28 cellular contexts compared by ENCODE assay signal in the genomic region with DNA sequence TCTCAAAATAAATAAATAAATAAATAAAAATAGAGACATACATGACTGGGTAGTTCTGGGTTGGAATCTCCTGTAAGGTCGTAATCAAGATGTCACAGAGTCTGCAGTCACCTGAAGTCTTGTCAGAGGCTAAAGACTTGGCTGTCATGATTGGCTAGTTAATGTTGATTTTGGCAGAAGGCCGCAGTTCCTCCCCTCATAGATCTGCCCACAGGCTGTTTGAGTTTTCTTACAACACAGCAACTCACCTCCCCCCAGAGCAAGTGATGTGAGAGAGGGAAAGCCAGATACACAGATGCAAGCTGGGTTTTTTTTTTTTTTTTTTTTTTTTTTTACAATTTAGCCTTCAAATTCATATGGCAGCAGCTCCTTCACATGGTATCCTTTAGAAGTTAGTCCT. TPM values are rescaled to one million over a fixed set of nuclear protein-coding genes. Genes with fewer than 3 reads are reported as not detected.
"Had no signal": no experiment of that assay in that cellular context is flagged by ENCODE, and none has a peak within 500 bp of the region (broad histone marks: within the 10 kb centered on the region; RNA-seq: fewer than 3 reads in every experiment).

No MANE protein-coding gene starts in this region.

- H3K4me3 ChIP-seq: coronary artery, esophagus muscularis mucosa, lower lobe of right lung, ovary, psoas muscle, skin epidermis, spleen, tibial artery had no signal

- DNase-seq: dermis blood vessel endothelial cell; effector memory CD4-positive, alpha-beta T cell; hypothalamus; immature natural killer cell; islet precursor cell; kidney glomerular epithelial cell; left colon; left ventricle myocardium superior; lower lobe of right lung; naive thymus-derived CD8-positive, alpha-beta T cell; nephron progenitor cell; nucleus accumbens; ovary; posterior cingulate gyrus; psoas muscle; right cardiac atrium; spleen; stimulated activated CD4-positive, alpha-beta T cell treated with anti-CD3 and anti-CD28 coated beads, Interleukin-4, amount 100 ng/mL, for 4 hours; stimulated activated naive CD8-positive, alpha-beta T cell treated with anti-CD3 and anti-CD28 coated beads, Interleukin-15, Interleukin-2, amounts not matched to agents 100 U/mL and 50 U/mL, for 24 hours; substantia nigra; testis; tibial artery had no signal

- H3K36me3 ChIP-seq: esophagus muscularis mucosa, lower lobe of right lung, ovary, spleen, tibial artery had no signal

- H3K9me3 ChIP-seq: esophagus muscularis mucosa, lower lobe of right lung, ovary, psoas muscle, spleen, testis, tibial artery had no signal

- ATAC-seq: left colon; left ventricle myocardium superior; lower lobe of right lung; naive thymus-derived CD8-positive, alpha-beta T cell; psoas muscle; right cardiac atrium; stimulated activated memory B cell treated with anti-CD40 and anti-IgM and Interleukin-4, amounts not matched to agents 10 μg/mL and 1 μg/mL and 100 μg/mL, for 72 hours; stimulated activated naive CD8-positive, alpha-beta T cell treated with anti-CD3 and anti-CD28 coated beads, Interleukin-15, Interleukin-2, amounts not matched to agents 100 U/mL and 50 U/mL, for 24 hours had no signal

- H3K4me1 ChIP-seq: esophagus muscularis mucosa, lower lobe of right lung, psoas muscle, testis, tibial artery had no signal

- FAIRE-seq: endothelial cell of umbilical vein, frontal cortex had no signal

- H3K27me3 ChIP-seq: esophagus muscularis mucosa, ovary, spleen, testis, tibial artery had no signal

- H3K27ac ChIP-seq: coronary artery, esophagus muscularis mucosa, lower lobe of right lung, ovary, psoas muscle, skin epidermis, spleen, testis, tibial artery had no signal

RNA-seq across cellular contexts. Expression of gene BMPR1B, which starts 36.4 kb away (rescaled TPM):
- total RNA-seq: naive thymus-derived CD8-positive, alpha-beta T cell had no signal
- polyA plus RNA-seq: immature natural killer cell; naive thymus-derived CD8-positive, alpha-beta T cell had no signal
